Comparison of ENCODE assay signal across 23 cellular contexts in the genomic region with DNA sequence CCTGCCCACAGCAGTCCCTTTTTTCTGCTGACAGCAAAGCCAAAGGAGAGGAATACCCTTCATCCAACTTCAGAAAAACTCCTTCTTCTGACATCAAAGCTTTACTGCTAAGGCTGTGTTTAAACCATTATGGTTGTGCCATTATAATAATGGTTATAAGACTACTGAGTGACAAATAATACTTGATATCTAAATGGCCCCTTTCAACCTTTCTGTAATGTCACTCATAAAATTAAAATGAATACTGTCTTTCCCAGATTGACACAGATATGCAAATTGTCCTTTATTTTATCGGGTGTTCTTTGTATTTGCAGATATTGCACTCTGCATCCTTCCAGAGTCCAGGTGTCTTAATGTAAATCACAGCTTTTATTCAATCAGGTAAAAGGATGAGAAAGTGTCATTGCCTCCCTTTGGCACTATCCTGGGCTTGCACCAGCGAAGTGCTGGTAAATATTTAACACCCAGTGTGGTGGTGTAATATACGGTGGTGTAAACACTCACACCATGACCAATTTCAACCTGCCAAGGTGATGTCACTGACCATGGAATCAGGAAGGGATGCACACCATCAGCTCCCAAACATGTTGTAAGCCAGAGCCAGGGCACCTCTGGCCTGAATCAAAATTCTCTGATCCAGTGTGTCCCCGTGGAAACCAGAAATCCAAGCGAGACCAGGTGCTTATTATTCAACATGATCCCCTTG.
"Had no signal": no experiment of that assay in that cellular context is flagged by ENCODE, and none has a peak within 500 bp of the region (broad histone marks: within the 10 kb centered on the region; RNA-seq: fewer than 3 reads in every experiment).

No MANE protein-coding gene starts in this region.

- FAIRE-seq: bronchial epithelial cell had no signal

- H3K4me1 ChIP-seq: ascending aorta, body of pancreas had no signal

- ATAC-seq: activated CD8-positive, alpha-beta memory T cell treated with anti-CD3 and anti-CD28 coated beads, Interleukin-2, amount 10 ng/mL, durations not matched to agents 7 days and 5 days; body of pancreas; Panc1; T-helper 17 cell had no signal

- DNase-seq: activated B cell treated with CpG ODN at 0.5 μM for 24 hours; activated CD4-positive, alpha-beta T cell treated with anti-CD3 and anti-CD28 coated beads for 1 hour; activated CD4-positive, alpha-beta T cell treated with anti-CD3 and anti-CD28 coated beads, Interleukin-2, amount 10 ng/mL, durations not matched to agents 24 days and 14 days; activated CD4-positive, alpha-beta T cell treated with anti-CD3 and anti-CD28 coated beads, Interleukin-2, amount 50 U/mL, for 48 hours; activated CD8-positive, alpha-beta memory T cell treated with anti-CD3 and anti-CD28 coated beads, Interleukin-2, amount 10 ng/mL, durations not matched to agents 7 days and 5 days; activated effector memory CD4-positive, alpha-beta T cell treated with Interleukin-2 at 50 U/mL for 16 hours; activated naive CD4-positive, alpha-beta T cell; activated T-cell treated with anti-CD3 and anti-CD28 coated beads, Interleukin-2, amount 50 U/mL, for 24 hours; body of pancreas; central memory CD4-positive, alpha-beta T cell; MM.1S; NCI-H1105 treated with DMSO at 0.1 percent for 48 hours; NCI-H1436 treated with DMSO at 0.1 percent for 48 hours; NCI-H187; NCI-H2081; NCI-H446; NCI-H524; SHP77; T-helper 17 cell; T-helper 9 cell had no signal

- H3K36me3 ChIP-seq: ascending aorta had no signal

- H3K9me3 ChIP-seq: ascending aorta, body of pancreas had no signal

- H3K4me3 ChIP-seq: ascending aorta, body of pancreas had no signal

- H3K27ac ChIP-seq: ascending aorta, body of pancreas had no signal

- H3K27me3 ChIP-seq: ascending aorta, body of pancreas had no signal
